ENCODE assay signal across 8 cellular contexts in the genomic region with DNA sequence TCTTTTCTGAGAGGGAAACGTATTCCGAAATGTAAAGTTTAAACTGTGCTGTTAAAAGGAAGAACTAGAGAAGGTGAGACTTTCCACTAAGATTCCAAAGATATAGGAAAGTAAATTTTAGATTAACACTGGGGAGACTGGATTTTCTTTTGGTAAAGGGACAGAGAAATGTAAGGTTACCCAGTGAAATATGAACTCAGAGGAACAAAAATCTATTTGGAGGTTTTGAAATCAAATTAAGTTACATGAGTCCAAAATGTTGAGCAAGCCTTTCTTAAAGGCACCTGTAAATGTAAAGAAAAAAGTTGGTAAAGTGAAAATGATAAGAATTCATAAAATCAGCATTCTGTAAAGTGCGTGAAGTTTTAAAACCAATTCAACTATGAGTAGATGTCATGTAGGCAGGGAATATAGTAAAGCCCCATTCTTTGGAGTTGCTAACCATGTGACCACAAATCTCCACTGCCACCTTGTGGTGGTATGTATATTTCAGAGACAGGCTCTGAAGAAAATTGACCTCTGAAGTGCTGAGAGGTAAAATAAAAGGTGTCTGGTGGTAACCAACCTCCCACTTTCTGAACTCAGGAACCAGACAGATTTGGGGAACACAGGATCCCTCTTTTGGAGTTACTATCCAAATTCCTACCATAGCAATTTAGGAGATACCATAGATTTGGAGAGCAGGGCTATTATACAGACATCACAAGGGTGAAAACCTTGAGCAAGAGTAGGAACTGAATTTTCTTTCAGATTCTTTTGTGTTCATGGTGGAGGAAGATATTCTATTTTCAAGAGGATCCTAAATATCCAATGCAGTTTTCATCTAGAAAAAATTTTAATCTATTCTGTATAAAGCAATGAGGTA.
DNase-seq lines count a peak whose midpoint lies in the region; ATAC-seq and TF ChIP-seq lines count a peak whose summit lies in the region.

No MANE protein-coding gene starts in this region.

- H3K27me3 ChIP-seq in WERI-Rb-1 (ENCODE audit: insufficient read depth, low read depth, severe bottlenecking), result no peaks in the 10 kb centered on the region
- no peaks in the 10 kb centered on the region for H3K27me3 ChIP-seq in heart left ventricle
- no peaks in the 10 kb centered on the region for H3K27me3 ChIP-seq in sigmoid colon

- H3K27ac ChIP-seq in 22Rv1, result no peak overlapping the region
- no peak overlapping the region for H3K27ac ChIP-seq in WERI-Rb-1
- H3K27ac ChIP-seq in heart left ventricle, result no peak overlapping the region
- no peak overlapping the region for H3K27ac ChIP-seq in sigmoid colon

- H3K36me3 ChIP-seq in WERI-Rb-1 (no peaks in the 10 kb centered on the region), heart left ventricle (no peaks in the 10 kb centered on the region), sigmoid colon (no peaks in the 10 kb centered on the region)

- TF ChIP-seq POLR2A in heart left ventricle (IDR thresholded peaks at IDR 0.05), result no peak
- no peak for TF ChIP-seq POLR2A in sigmoid colon (IDR thresholded peaks at IDR 0.05)

- no peaks in the 10 kb centered on the region for H3K9me3 ChIP-seq in WERI-Rb-1 (ENCODE audit: severe bottlenecking)
- no peaks in the 10 kb centered on the region for H3K9me3 ChIP-seq in heart left ventricle
- no peaks in the 10 kb centered on the region for H3K9me3 ChIP-seq in sigmoid colon

- no peak for TF ChIP-seq EP300 in sigmoid colon (IDR thresholded peaks at IDR 0.05)

- peak; percentile 83 for TF ChIP-seq CTCF in 22Rv1 (IDR thresholded peaks at IDR 0.05)
- TF ChIP-seq CTCF in GM12872 (IDR thresholded peaks at IDR 0.05; ENCODE audit: insufficient read depth, low read depth, low read length), result peak; percentile 58
- peak; percentile 48 for TF ChIP-seq CTCF in WERI-Rb-1 (IDR thresholded peaks at IDR 0.05; ENCODE audit: low read depth, low read length)
- peak; percentile 40 to 75 (median 60) for TF ChIP-seq CTCF in heart left ventricle (IDR thresholded peaks at IDR 0.05)
- peak in 3 of 4 experiments; percentile 55 to 73 (median 56) for TF ChIP-seq CTCF in sigmoid colon (IDR thresholded peaks at IDR 0.05)

- intact Hi-C loops in heart left ventricle (cut with DNase I), result loop anchor here in 9 of 10 donors (1.0 to 10.0 kb wide), 4 partner anchors 216 to 1390 kb away; no protein-coding TSS in a partner anchor
- intact Hi-C loops in sigmoid colon (cut with DNase I), result loop anchor here (1.0 kb wide), 1 partner anchor 217 kb away; no protein-coding TSS in a partner anchor

- 53 to 72% (median 70%) methylated on average over 3 of the region's 3 CpGs for WGBS in heart left ventricle, 4 donors
- 63 to 73% methylated on average over 3 of the region's 3 CpGs for WGBS in sigmoid colon, 2 donors

- H3K4me3 ChIP-seq in WERI-Rb-1 (ENCODE audit: low read depth, low read length) (no peak overlapping the region), heart left ventricle (no peak overlapping the region), sigmoid colon (no peak overlapping the region)

- DNase-seq in NCI-H1930 (lab: John Stamatoyannopoulos, UW) (peak; percentile 14 to 24), WERI-Rb-1 (peak; percentile 69), heart left ventricle (no peak), sigmoid colon (no peak), T-helper 9 cell (no peak)

- H3K4me1 ChIP-seq in heart left ventricle (no peaks in the 10 kb centered on the region), sigmoid colon (no peaks in the 10 kb centered on the region)

- peak; percentile 60 for ATAC-seq in HG02840 (IDR thresholded peaks at IDR 0.05; ENCODE audit: low FRiP score, unreplicated experiment)
- ATAC-seq in heart left ventricle, result peak in 3 of 4 donors; percentile 49 to 77 (median 53)

Comparison
In these comparisons a context has a peak if more than half of its experiments do, and no peak if none do; other contexts are left out.
1. DNase-seq: peak in NCI-H1930 (2 of 2) and WERI-Rb-1 (single experiment); none in heart left ventricle (0 of 5), sigmoid colon (single experiment) and T-helper 9 cell (single experiment).
2. Peak in every context shown above with its lines, with median percentiles within 50 percentile points of each other: CTCF ChIP-seq.